ENCODE assay signal across 20 cellular contexts in the genomic region with DNA sequence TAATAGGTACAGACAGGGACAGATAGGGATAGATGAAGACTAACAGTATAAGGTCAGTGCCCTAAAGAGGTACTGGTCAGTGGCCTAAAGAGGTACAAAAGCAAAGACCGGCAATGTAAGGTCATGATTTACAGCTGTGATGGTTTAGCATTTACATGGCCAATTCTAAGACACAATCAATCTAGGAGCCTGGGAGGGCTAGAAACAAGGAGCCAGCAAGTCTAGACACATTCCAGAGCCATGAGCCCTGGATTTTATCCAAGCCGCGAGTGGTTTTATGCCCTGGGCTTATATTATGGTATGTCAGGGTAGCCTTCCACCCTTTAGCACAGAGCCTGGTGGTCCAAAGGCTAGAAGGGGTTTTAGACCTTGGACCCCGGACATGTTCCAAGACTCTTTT.
"Had no signal": no experiment of that assay in that cellular context is flagged by ENCODE, and none has a peak within 500 bp of the region (broad histone marks: within the 10 kb centered on the region; RNA-seq: fewer than 3 reads in every experiment).

No MANE protein-coding gene starts in this region.

- H3K4me3 Mint-ChIP-seq: activated CD4-positive, alpha-beta memory T cell treated with anti-CD3 and anti-CD28 coated beads for 36 hours; activated CD4-positive, alpha-beta T cell treated with anti-CD3 and anti-CD28 coated beads for 36 hours; activated CD8-positive, alpha-beta memory T cell treated with anti-CD3 and anti-CD28 coated beads, Interleukin-2, amount 10 ng/mL, durations not matched to agents 7 days and 5 days; dendritic cell treated with granulocyte-macrophage colony-stimulating factor and Interleukin-4, amounts not matched to agents 40 ng/mL and 50 ng/mL, for 4 days; neural crest cell; stimulated activated naive CD8-positive, alpha-beta T cell treated with anti-CD3 and anti-CD28 coated beads, Interleukin-15, amount 100 ng/mL, for 72 hours; T-helper 1 cell treated with Interleukin-12 subunit alpha and Interleukin-12 subunit beta and Interleukin-4 antibody, amounts not matched to agents 30 μg/mL and 1 μg/mL, for 36 hours had no signal

- H3K27me3 Mint-ChIP-seq: activated CD4-positive, alpha-beta memory T cell treated with anti-CD3 and anti-CD28 coated beads for 36 hours; activated CD4-positive, alpha-beta T cell treated with anti-CD3 and anti-CD28 coated beads for 36 hours; activated CD8-positive, alpha-beta memory T cell treated with anti-CD3 and anti-CD28 coated beads, Interleukin-2, amount 10 ng/mL, durations not matched to agents 7 days and 5 days; dendritic cell treated with granulocyte-macrophage colony-stimulating factor and Interleukin-4, amounts not matched to agents 40 ng/mL and 50 ng/mL, for 4 days; stimulated activated naive CD8-positive, alpha-beta T cell treated with anti-CD3 and anti-CD28 coated beads, Interleukin-15, amount 100 ng/mL, for 72 hours had no signal

- H3K4me1 ChIP-seq: adrenal gland, psoas muscle, sigmoid colon, testis, upper lobe of left lung had no signal

- ATAC-seq: activated CD4-positive, alpha-beta T cell treated with anti-CD3 and anti-CD28 coated beads for 36 hours; activated CD8-positive, alpha-beta memory T cell treated with anti-CD3 and anti-CD28 coated beads, Interleukin-2, amount 10 ng/mL, durations not matched to agents 7 days and 5 days; psoas muscle; stimulated activated naive CD8-positive, alpha-beta T cell treated with anti-CD3 and anti-CD28 coated beads, Interleukin-15, amount 100 ng/mL, for 72 hours had no signal

- H3K36me3 Mint-ChIP-seq: activated CD4-positive, alpha-beta memory T cell treated with anti-CD3 and anti-CD28 coated beads for 36 hours; activated CD8-positive, alpha-beta memory T cell treated with anti-CD3 and anti-CD28 coated beads, Interleukin-2, amount 10 ng/mL, durations not matched to agents 7 days and 5 days had no signal

- H3K27ac Mint-ChIP-seq: activated CD4-positive, alpha-beta memory T cell treated with anti-CD3 and anti-CD28 coated beads for 36 hours; activated CD4-positive, alpha-beta T cell treated with anti-CD3 and anti-CD28 coated beads for 36 hours; activated CD8-positive, alpha-beta memory T cell treated with anti-CD3 and anti-CD28 coated beads, Interleukin-2, amount 10 ng/mL, durations not matched to agents 7 days and 5 days; dendritic cell treated with granulocyte-macrophage colony-stimulating factor and Interleukin-4, amounts not matched to agents 40 ng/mL and 50 ng/mL, for 4 days; stimulated activated naive CD8-positive, alpha-beta T cell treated with anti-CD3 and anti-CD28 coated beads, Interleukin-15, amount 100 ng/mL, for 72 hours; T-helper 1 cell treated with Interleukin-12 subunit alpha and Interleukin-12 subunit beta and Interleukin-4 antibody, amounts not matched to agents 30 μg/mL and 1 μg/mL, for 36 hours had no signal

- H3K4me1 Mint-ChIP-seq: activated CD4-positive, alpha-beta T cell treated with anti-CD3 and anti-CD28 coated beads for 36 hours; activated CD8-positive, alpha-beta memory T cell treated with anti-CD3 and anti-CD28 coated beads, Interleukin-2, amount 10 ng/mL, durations not matched to agents 7 days and 5 days; neural crest cell; stimulated activated naive CD8-positive, alpha-beta T cell treated with anti-CD3 and anti-CD28 coated beads, Interleukin-15, amount 100 ng/mL, for 72 hours had no signal

- H3K4me3 ChIP-seq: adrenal gland, lung, psoas muscle, sigmoid colon, testis, upper lobe of left lung had no signal

- H3K27ac ChIP-seq: adrenal gland, brain microvascular endothelial cell, epithelial cell of prostate, psoas muscle, sigmoid colon, testis, upper lobe of left lung had no signal

- DNase-seq: activated CD4-positive, alpha-beta memory T cell treated with anti-CD3 and anti-CD28 coated beads for 36 hours; activated CD4-positive, alpha-beta T cell treated with anti-CD3 and anti-CD28 coated beads for 36 hours; activated CD8-positive, alpha-beta memory T cell treated with anti-CD3 and anti-CD28 coated beads, Interleukin-2, amount 10 ng/mL, durations not matched to agents 7 days and 5 days; activated naive CD4-positive, alpha-beta T cell treated with anti-CD3 and anti-CD28 coated beads, Interleukin-2, amount 50 U/mL, for 16 hours; activated T-cell treated with anti-CD3 and anti-CD28 coated beads, Interleukin-2, amount 50 U/mL, for 1 hour; adrenal gland; brain microvascular endothelial cell; effector memory CD4-positive, alpha-beta T cell; midbrain; psoas muscle; sigmoid colon; stimulated activated CD4-positive, alpha-beta T cell treated with anti-CD3 and anti-CD28 coated beads, Interleukin-1b, Interleukin-23, amount 100 ng/mL, for 48 hours; stimulated activated naive CD8-positive, alpha-beta T cell treated with anti-CD3 and anti-CD28 coated beads, Interleukin-15, amount 100 ng/mL, for 72 hours; testis; upper lobe of left lung had no signal

- H3K9me3 Mint-ChIP-seq: dendritic cell treated with granulocyte-macrophage colony-stimulating factor and Interleukin-4, amounts not matched to agents 40 ng/mL and 50 ng/mL, for 4 days; stimulated activated naive CD8-positive, alpha-beta T cell treated with anti-CD3 and anti-CD28 coated beads, Interleukin-15, amount 100 ng/mL, for 72 hours; T-helper 1 cell treated with Interleukin-12 subunit alpha and Interleukin-12 subunit beta and Interleukin-4 antibody, amounts not matched to agents 30 μg/mL and 1 μg/mL, for 36 hours had no signal

- H3K36me3 ChIP-seq: adrenal gland, brain microvascular endothelial cell, sigmoid colon, upper lobe of left lung had no signal

- H3K27me3 ChIP-seq: adrenal gland, brain microvascular endothelial cell, sigmoid colon, testis, upper lobe of left lung had no signal

- H3K9me3 ChIP-seq: adrenal gland, psoas muscle, sigmoid colon, testis, upper lobe of left lung had no signal
